In genomic region chr2:113198048-113198789, GRCh38 we compare ENCODE assay signal across 8 cellular contexts. TPM values are rescaled to one million over a fixed set of nuclear protein-coding genes. Genes with fewer than 3 reads are reported as not detected.
DNase-seq lines count a peak whose midpoint lies in the region; FAIRE-seq and TF ChIP-seq lines count a peak whose summit lies in the region.

No MANE protein-coding gene starts in this region.

- TF ChIP-seq POLR2A in ovary (IDR thresholded peaks at IDR 0.05), result no peak

- CTCF ChIA-PET in BJ (lab: Yijun Ruan, JAX), result interaction anchor here (0.6 to 15.0 kb wide), 48 partner anchors 7 to 192 kb away, joined by 3 to 213 read pairs (median 6); partner anchors contain the start of gene PSD4

- H3K4me2 ChIP-seq in OCI-LY1 (ENCODE audit: low read length), result peak overlapping the region; percentile 71

- POLR2A ChIA-PET in BJ (lab: Charles Lee), result no interaction called here

- no peaks in the 10 kb centered on the region for H3K9me2 ChIP-seq in OCI-LY1 (ENCODE audit: low read depth, low read length)

- intact Hi-C loops in ovary (cut with DNase I), result loop anchor here in 1 of 4 donors (5.0 kb wide), 1 partner anchor 61 kb away; no protein-coding TSS in a partner anchor

- FAIRE-seq in frontal cortex (lab: Jason Lieb, UNC), result no peak

- 52 to 58% (median 57%) methylated on average over 32 of the region's 32 CpGs for WGBS in ovary, 3 donors

- H3K36me3 ChIP-seq in BJ (ENCODE audit: control insufficient read depth, insufficient read depth, low read length) (no peaks in the 10 kb centered on the region), OCI-LY1 (ENCODE audit: insufficient read depth, low read length) (peaks cover 93% of the 10 kb centered on the region), ovary (no peaks in the 10 kb centered on the region)

- no peaks in the 10 kb centered on the region for H3K79me2 ChIP-seq in OCI-LY1 (ENCODE audit: insufficient read depth, low read length)

- peak overlapping the region; percentile 54; the same call in 1 of the 2 replicates for H3K9ac ChIP-seq in OCI-LY1 (ENCODE audit: low read length)

- H3K27me3 ChIP-seq in BJ (ENCODE audit: control insufficient read depth, insufficient read depth, low read length) (no peaks in the 10 kb centered on the region), OCI-LY1 (ENCODE audit: insufficient read depth, low read length) (no peaks in the 10 kb centered on the region), ovary (no peaks in the 10 kb centered on the region)

- TF ChIP-seq EP300 in ovary (IDR thresholded peaks at IDR 0.05), result no peak

- peak overlapping the region; percentile 66 for H3K4me3 ChIP-seq in BJ (ENCODE audit: low read depth, low read length)
- H3K4me3 ChIP-seq in OCI-LY1 (ENCODE audit: low read depth, low read length, poor library complexity, severe bottlenecking), result peak overlapping the region; percentile 56
- peak overlapping the region; percentile 63 for H3K4me3 ChIP-seq in fibroblast of pulmonary artery (replicated peaks; ENCODE audit: low read depth, low read length)
- H3K4me3 ChIP-seq in ovary, result peak overlapping the region; percentile 70

- DNase-seq in BJ (ENCODE audit: low read depth) (no peak), fibroblast of pulmonary artery (ENCODE audit: low read depth) (no peak), ovary (peak in 1 of 5 donors; percentile 30), retina (no peak), frontal cortex (ENCODE audit: low spot score in 2 of 2) (no peak), globus pallidus (ENCODE audit: low spot score) (no peak)
- DNase-seq in stimulated activated CD4-positive, alpha-beta T cell treated with anti-CD3 and anti-CD28 coated beads, Interleukin-4, amount 100 ng/mL, for 1 hour, result no peak

- TF ChIP-seq CTCF in BJ (IDR thresholded peaks at IDR 0.05; ENCODE audit: insufficient read depth, low read depth, low read length), result no peak
- no peak for TF ChIP-seq CTCF in OCI-LY1 (IDR thresholded peaks at IDR 0.05; ENCODE audit: low read length)
- TF ChIP-seq CTCF in fibroblast of pulmonary artery (IDR thresholded peaks at IDR 0.05; ENCODE audit: low read length, missing control alignments), result no peak
- TF ChIP-seq CTCF in ovary (IDR thresholded peaks at IDR 0.05), result no peak

- H4K20me1 ChIP-seq in OCI-LY1 (ENCODE audit: insufficient read depth, low read length), result no peaks in the 10 kb centered on the region

- H3K9me3 ChIP-seq in OCI-LY1 (ENCODE audit: low read length) (no peaks in the 10 kb centered on the region), ovary (no peaks in the 10 kb centered on the region)

- no peak overlapping the region for H3K27ac ChIP-seq in OCI-LY1 (ENCODE audit: low read depth, low read length, poor library complexity, severe bottlenecking)
- H3K27ac ChIP-seq in ovary, result peak overlapping the region in 1 of 2 donors; percentile 58

- peaks cover 6% of the 10 kb centered on the region for H3K4me1 ChIP-seq in OCI-LY1 (ENCODE audit: insufficient read depth, low read length, severe bottlenecking)
- no peaks in the 10 kb centered on the region for H3K4me1 ChIP-seq in ovary (ENCODE audit: insufficient read depth)

- H3F3A ChIP-seq in OCI-LY1 (ENCODE audit: insufficient read depth, low read length), result no peaks in the 10 kb centered on the region

- no peak overlapping the region for H2AFZ ChIP-seq in OCI-LY1 (ENCODE audit: low read length)

RNA-seq across cellular contexts. Expression of gene PSD4, which starts 24.4 kb away (rescaled TPM):
- polyA plus RNA-seq in BJ (2011; rRNA removed) (0.93 and 1.9 TPM in 2 replicates), ovary (1 to 10 TPM; 1.2 to 3.3 TPM)
- 1.4 and 1.9 TPM in 2 replicates for polyA minus RNA-seq in BJ (2011; rRNA and poly(A)+ RNA removed)
- total RNA-seq in ovary (10 to 100 TPM in 1 of 7 donors, 1 to 10 TPM in 6; 2.0 to 14.1 (median 5.4) TPM), frontal cortex (3.3 TPM)
